ENCODE assay signal across 8 cellular contexts in genomic region chr18:79528846-79529245, GRCh38.
DNase-seq lines count a peak whose midpoint lies in the region; ATAC-seq, FAIRE-seq and TF ChIP-seq lines count a peak whose summit lies in the region.

No MANE protein-coding gene starts in this region.

- H3K4me1 ChIP-seq in DOHH2 (ENCODE audit: control insufficient read depth, low read length) = peaks cover 23% of the 10 kb centered on the region
- no peaks in the 10 kb centered on the region for H3K4me1 ChIP-seq in foreskin keratinocyte
- no peaks in the 10 kb centered on the region for H3K4me1 ChIP-seq in pancreas

- H3K9me3 ChIP-seq in DOHH2 (ENCODE audit: control insufficient read depth, insufficient read depth, low read length) = no peaks in the 10 kb centered on the region
- H3K9me3 ChIP-seq in pancreas = no peaks in the 10 kb centered on the region

- DNase-seq in RKO (ENCODE audit: low spot score) = peak; percentile 61
- DNase-seq in activated T-helper 2 cell treated with anti-CD3 and anti-CD28 coated beads, Interferon-gamma antibody, Interleukin-2, Interleukin-4, amounts not matched to agents 10 μg/mL and 5 μg/mL and 100 μg/mL, durations not matched to agents 14 hours and 24 hours and 36 hours (ENCODE audit: low spot score) = peak; percentile 57
- peak in 1 of 2 donors; percentile 52 for DNase-seq in foreskin keratinocyte
- peak in 3 of 6 donors; percentile 46 to 67 (median 63) for DNase-seq in pancreas
- peak; percentile 80 for DNase-seq in ureter (ENCODE audit: low spot score)
- no peak for DNase-seq in OCI-M2 (lab: John Stamatoyannopoulos, UW; ENCODE audit: unreplicated experiment)

- peak; percentile 91 for TF ChIP-seq CTCF in DOHH2 (IDR thresholded peaks at IDR 0.05; ENCODE audit: low read depth, low read length, poor library complexity, severe bottlenecking)
- peak; percentile 92 for TF ChIP-seq CTCF in foreskin keratinocyte (conservative IDR thresholded peaks at IDR 0.05)
- TF ChIP-seq CTCF in pancreas (IDR thresholded peaks at IDR 0.05) = peak; percentile 52 to 72 (median 70)

- H4K20me1 ChIP-seq in DOHH2 (ENCODE audit: control insufficient read depth, insufficient read depth, low read depth, low read length) = no peaks in the 10 kb centered on the region

- H3K27ac Mint-ChIP-seq in activated T-helper 2 cell treated with anti-CD3 and anti-CD28 coated beads, Interferon-gamma antibody, Interleukin-2, Interleukin-4, amounts not matched to agents 10 μg/mL and 5 μg/mL and 100 μg/mL, durations not matched to agents 14 hours and 24 hours and 36 hours = no peak overlapping the region

- no peak for FAIRE-seq in pancreas (lab: Jason Lieb, UNC)

- H3K4me1 Mint-ChIP-seq in activated T-helper 2 cell treated with anti-CD3 and anti-CD28 coated beads, Interferon-gamma antibody, Interleukin-2, Interleukin-4, amounts not matched to agents 10 μg/mL and 5 μg/mL and 100 μg/mL, durations not matched to agents 14 hours and 24 hours and 36 hours (ENCODE audit: low read depth) = peaks cover 19% of the 10 kb centered on the region

- no peak overlapping the region for H3K4me2 ChIP-seq in DOHH2 (ENCODE audit: low read length)

- H3K9me2 ChIP-seq in DOHH2 (replicated peaks; ENCODE audit: control insufficient read depth, low read length) = no peaks in the 10 kb centered on the region

- WGBS in pancreas, 2 donors = 44 to 47% methylated on average over 26 of the region's 26 CpGs

- H3K27me3 ChIP-seq in DOHH2 (ENCODE audit: control insufficient read depth, low read length) = no peaks in the 10 kb centered on the region
- peaks cover under 1% of the 10 kb centered on the region for H3K27me3 ChIP-seq in foreskin keratinocyte
- no peaks in the 10 kb centered on the region for H3K27me3 ChIP-seq in pancreas

- H3K4me3 ChIP-seq in DOHH2 (ENCODE audit: low read length) = no peak overlapping the region
- H3K4me3 ChIP-seq in pancreas = no peak overlapping the region

- H3K9me3 Mint-ChIP-seq in activated T-helper 2 cell treated with anti-CD3 and anti-CD28 coated beads, Interferon-gamma antibody, Interleukin-2, Interleukin-4, amounts not matched to agents 10 μg/mL and 5 μg/mL and 100 μg/mL, durations not matched to agents 14 hours and 24 hours and 36 hours = no peaks in the 10 kb centered on the region

- H3K27me3 Mint-ChIP-seq in activated T-helper 2 cell treated with anti-CD3 and anti-CD28 coated beads, Interferon-gamma antibody, Interleukin-2, Interleukin-4, amounts not matched to agents 10 μg/mL and 5 μg/mL and 100 μg/mL, durations not matched to agents 14 hours and 24 hours and 36 hours (ENCODE audit: low read depth) = no peaks in the 10 kb centered on the region

- no peak overlapping the region for H3K4me3 Mint-ChIP-seq in activated T-helper 2 cell treated with anti-CD3 and anti-CD28 coated beads, Interferon-gamma antibody, Interleukin-2, Interleukin-4, amounts not matched to agents 10 μg/mL and 5 μg/mL and 100 μg/mL, durations not matched to agents 14 hours and 24 hours and 36 hours (ENCODE audit: low read depth)

- H3F3A ChIP-seq in DOHH2 (ENCODE audit: control insufficient read depth, insufficient read depth) = peaks cover 5% of the 10 kb centered on the region; the same call in 1 of the 2 replicates

- peaks cover 4% of the 10 kb centered on the region; the same call in 1 of the 2 replicates for H3K79me2 ChIP-seq in DOHH2 (ENCODE audit: control insufficient read depth, low read length)

- H3K36me3 ChIP-seq in DOHH2 (ENCODE audit: control insufficient read depth, low read length) (peaks cover 16% of the 10 kb centered on the region), pancreas (no peaks in the 10 kb centered on the region)

- intact Hi-C loops in activated T-helper 2 cell treated with anti-CD3 and anti-CD28 coated beads, Interferon-gamma antibody, Interleukin-2, Interleukin-4, amounts not matched to agents 10 μg/mL and 5 μg/mL and 100 μg/mL, durations not matched to agents 14 hours and 24 hours and 36 hours (cut with micrococcal nuclease) = loop anchor here (1.0 to 10.0 kb wide), 3 partner anchors 116 to 426 kb away; partner anchors contain the start of gene SLC66A2
- intact Hi-C loops in pancreas (cut with DNase I) = loop anchor here in 1 of 3 donors (5.0 kb wide), 1 partner anchor 147 kb away; no protein-coding TSS in a partner anchor

- ATAC-seq in HG03565 (IDR thresholded peaks at IDR 0.05; ENCODE audit: unreplicated experiment) (peak; percentile 32), foreskin keratinocyte (peak; percentile 54), pancreas (peak in 3 of 4 donors; percentile 78 to 87 (median 79))

- peaks cover 35% of the 10 kb centered on the region for H3K36me3 Mint-ChIP-seq in activated T-helper 2 cell treated with anti-CD3 and anti-CD28 coated beads, Interferon-gamma antibody, Interleukin-2, Interleukin-4, amounts not matched to agents 10 μg/mL and 5 μg/mL and 100 μg/mL, durations not matched to agents 14 hours and 24 hours and 36 hours (ENCODE audit: low read depth)

- no peak overlapping the region for H3K27ac ChIP-seq in DOHH2 (ENCODE audit: low read depth, low read length)
- no peak overlapping the region for H3K27ac ChIP-seq in foreskin keratinocyte
- no peak overlapping the region for H3K27ac ChIP-seq in pancreas
